In the genomic region with DNA sequence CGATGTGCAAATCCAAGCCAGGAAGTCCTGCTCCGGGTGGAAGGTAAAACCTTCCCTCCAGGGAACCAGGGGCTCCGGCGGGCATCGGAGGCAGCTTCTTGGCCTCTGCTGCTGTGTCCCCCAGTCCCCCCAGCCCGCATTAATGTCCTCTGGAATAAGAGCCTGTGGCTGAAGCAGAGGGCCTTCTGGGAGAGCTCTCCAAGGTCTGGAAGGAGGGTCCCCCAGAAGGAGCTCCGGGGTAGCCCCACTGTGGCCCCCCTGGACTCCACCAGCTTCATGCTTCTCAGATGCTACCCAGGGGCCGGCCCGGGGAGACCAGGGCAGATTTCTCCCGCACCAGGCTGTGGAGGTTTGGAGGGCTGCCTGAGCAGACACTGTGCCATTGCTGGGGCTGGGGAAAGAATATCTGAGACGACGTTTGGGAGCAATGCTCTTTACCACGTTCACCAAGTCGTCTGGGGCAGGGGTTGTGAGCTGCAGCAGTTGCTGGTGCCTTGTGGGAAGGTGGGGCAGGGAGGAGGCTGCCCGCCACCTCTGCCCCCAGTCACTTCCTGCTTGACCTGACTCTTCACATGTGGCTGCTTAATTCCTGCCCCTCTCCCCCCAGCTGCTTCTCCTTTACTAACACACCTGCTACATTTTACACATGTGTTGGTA, we compare ENCODE assay signal across 12 cellular contexts. TPM values are rescaled to one million over a fixed set of nuclear protein-coding genes. Genes with fewer than 3 reads are reported as not detected.
DNase-seq lines count a peak whose midpoint lies in the region; ATAC-seq and TF ChIP-seq lines count a peak whose summit lies in the region.
"Had no signal": no experiment of that assay in that cellular context is flagged by ENCODE, and none has a peak within 500 bp of the region (broad histone marks: within the 10 kb centered on the region; RNA-seq: fewer than 3 reads in every experiment).

No MANE protein-coding gene starts in this region.

- no peak overlapping the region for H3K27ac ChIP-seq in CD8-positive, alpha-beta memory T cell (ENCODE audit: low read depth, low read length)
- no peak overlapping the region for H3K27ac ChIP-seq in right lobe of liver
- H3K27ac ChIP-seq: body of pancreas had no signal

- H3K4me1 Mint-ChIP-seq in CD8-positive, alpha-beta memory T cell: peaks cover 44 to 60% (median 47%) of the 10 kb centered on the region in 3 donors
- peaks cover 20% of the 10 kb centered on the region for H3K4me1 Mint-ChIP-seq in T-helper 2 cell treated with Interferon-gamma antibody and Interleukin-4, amounts not matched to agents 5 μg/mL and 100 μg/mL, for 36 hours (ENCODE audit: low read depth)
- no peaks in the 10 kb centered on the region for H3K4me1 Mint-ChIP-seq in Caco-2 (ENCODE audit: low read depth, unreplicated experiment)

- no TSS peak for BruUV-seq in Caco-2 (replicated peaks; lab: Mats Ljungman, UMichigan)

- no peaks in the 10 kb centered on the region for H3K36me3 ChIP-seq in CD8-positive, alpha-beta memory T cell (ENCODE audit: insufficient read depth, low read length)
- H3K36me3 ChIP-seq in right lobe of liver (no peaks in the 10 kb centered on the region), Caco-2 (ENCODE audit: control insufficient read depth, insufficient read depth, low read length) (no peaks in the 10 kb centered on the region; the same call in 1 of the 2 replicates)

- WGBS in right lobe of liver (ENCODE audit: insufficient coverage, low coverage, low lambda C conversion rate, missing lambda C conversion rate): 63% methylated on average over 1 of the region's 15 CpGs

- CTCF ChIA-PET in CD8-positive, alpha-beta memory T cell (lab: Charles Lee): interaction anchor here (0.5 kb wide), 1 partner anchor 176 kb away, joined by 3 read pairs; a partner anchor contains a TSS
- CTCF ChIA-PET in Caco-2 (lab: Charles Lee): no interaction called here

- no peaks in the 10 kb centered on the region for H3K9me3 ChIP-seq in CD8-positive, alpha-beta memory T cell (ENCODE audit: low read length)
- no peaks in the 10 kb centered on the region for H3K9me3 ChIP-seq in right lobe of liver
- no peaks in the 10 kb centered on the region for H3K9me3 ChIP-seq in Caco-2
- H3K9me3 ChIP-seq: body of pancreas had no signal

- H3K27ac Mint-ChIP-seq in CD8-positive, alpha-beta memory T cell: peak overlapping the region; percentile 66 to 94 (median 92)
- peak overlapping the region; percentile 67 for H3K27ac Mint-ChIP-seq in T-helper 2 cell treated with Interferon-gamma antibody and Interleukin-4, amounts not matched to agents 5 μg/mL and 100 μg/mL, for 36 hours
- no peak overlapping the region for H3K27ac Mint-ChIP-seq in Caco-2 (ENCODE audit: unreplicated experiment)

- DNase-seq in CD8-positive, alpha-beta memory T cell: peak in 3 of 5 donors; percentile 24 to 60 (median 52)
- no peak for DNase-seq in T-helper 2 cell treated with Interferon-gamma antibody and Interleukin-4, amounts not matched to agents 5 μg/mL and 100 μg/mL, for 36 hours (ENCODE audit: low spot score)
- DNase-seq in right lobe of liver (no peak), Caco-2 (no peak), SHP77 treated with DMSO at 0.1 percent for 48 hours (lab: John Stamatoyannopoulos, UW) (no peak)
- DNase-seq: body of pancreas, head of caudate nucleus, NCI-H510A had no signal

- H3K4me1 ChIP-seq in CD8-positive, alpha-beta memory T cell (ENCODE audit: insufficient read depth, low read length): peaks cover 52% of the 10 kb centered on the region
- no peaks in the 10 kb centered on the region for H3K4me1 ChIP-seq in right lobe of liver
- H3K4me1 ChIP-seq in Caco-2: no peaks in the 10 kb centered on the region
- H3K4me1 ChIP-seq: body of pancreas had no signal

- TF ChIP-seq CTCF in right lobe of liver (IDR thresholded peaks at IDR 0.05): no peak
- TF ChIP-seq CTCF in Caco-2 (IDR thresholded peaks at IDR 0.05; ENCODE audit: insufficient read depth in 1 of 2, low read depth in 1 of 2, low read length in 1 of 2, severe bottlenecking in 1 of 2, unreplicated experiment in 1 of 2): no peak

- peak overlapping the region; percentile 72 to 83 (median 78) for H3K4me3 Mint-ChIP-seq in CD8-positive, alpha-beta memory T cell
- H3K4me3 Mint-ChIP-seq in T-helper 2 cell treated with Interferon-gamma antibody and Interleukin-4, amounts not matched to agents 5 μg/mL and 100 μg/mL, for 36 hours: peak overlapping the region; percentile 41
- no peak overlapping the region for H3K4me3 Mint-ChIP-seq in Caco-2 (ENCODE audit: unreplicated experiment)

- intact Hi-C loops in right lobe of liver (cut with DNase I): no loop called here
- intact Hi-C loops in Caco-2 (cut with micrococcal nuclease; ENCODE audit: unreplicated experiment): no loop called here

- no peaks in the 10 kb centered on the region for H3K9me3 Mint-ChIP-seq in CD8-positive, alpha-beta memory T cell
- H3K9me3 Mint-ChIP-seq in T-helper 2 cell treated with Interferon-gamma antibody and Interleukin-4, amounts not matched to agents 5 μg/mL and 100 μg/mL, for 36 hours: no peaks in the 10 kb centered on the region
- H3K9me3 Mint-ChIP-seq in Caco-2 (ENCODE audit: unreplicated experiment): no peaks in the 10 kb centered on the region

- H3K27me3 ChIP-seq in CD8-positive, alpha-beta memory T cell (ENCODE audit: insufficient read depth, low read length, poor library complexity, severe bottlenecking): no peaks in the 10 kb centered on the region
- H3K27me3 ChIP-seq in right lobe of liver: no peaks in the 10 kb centered on the region
- H3K27me3 ChIP-seq in Caco-2 (replicated peaks; ENCODE audit: control insufficient read depth, insufficient read depth, low read length): no peaks in the 10 kb centered on the region
- H3K27me3 ChIP-seq: body of pancreas had no signal

- H3K27me3 Mint-ChIP-seq in CD8-positive, alpha-beta memory T cell: peaks cover 0 to 1% of the 10 kb centered on the region in 2 donors
- H3K27me3 Mint-ChIP-seq in T-helper 2 cell treated with Interferon-gamma antibody and Interleukin-4, amounts not matched to agents 5 μg/mL and 100 μg/mL, for 36 hours (ENCODE audit: low read depth): peaks cover 9% of the 10 kb centered on the region
- no peaks in the 10 kb centered on the region for H3K27me3 Mint-ChIP-seq in Caco-2 (ENCODE audit: insufficient read depth, unreplicated experiment)

- ATAC-seq in GM19452 (IDR thresholded peaks at IDR 0.05; ENCODE audit: unreplicated experiment) (peak; percentile 59), right lobe of liver (peak in 3 of 4 donors; percentile 26 to 34 (median 28)), HG03457 (IDR thresholded peaks at IDR 0.05; ENCODE audit: unreplicated experiment) (no peak), HG03442 (IDR thresholded peaks at IDR 0.05; ENCODE audit: unreplicated experiment) (no peak)
- ATAC-seq: body of pancreas, SK-N-SH treated with all-trans-retinoic acid at 6 μM for 48 hours had no signal

- TF ChIP-seq POLR2A in right lobe of liver (IDR thresholded peaks at IDR 0.05): no peak

- POLR2A ChIA-PET in CD8-positive, alpha-beta memory T cell (lab: Charles Lee): interaction anchor here (0.9 kb wide), 1 partner anchor 9 kb away, joined by 3 read pairs; a partner anchor contains a TSS
- POLR2A ChIA-PET in Caco-2 (lab: Charles Lee): no interaction called here

- H3K36me3 Mint-ChIP-seq in CD8-positive, alpha-beta memory T cell: peaks cover 4 to 15% (median 5%) of the 10 kb centered on the region in 3 donors
- H3K36me3 Mint-ChIP-seq in T-helper 2 cell treated with Interferon-gamma antibody and Interleukin-4, amounts not matched to agents 5 μg/mL and 100 μg/mL, for 36 hours (ENCODE audit: low read depth): no peaks in the 10 kb centered on the region
- H3K36me3 Mint-ChIP-seq in Caco-2 (ENCODE audit: insufficient read depth, unreplicated experiment): no peaks in the 10 kb centered on the region

- peak overlapping the region; percentile 47 for H3K4me3 ChIP-seq in CD8-positive, alpha-beta memory T cell (ENCODE audit: low read length)
- no peak overlapping the region for H3K4me3 ChIP-seq in right lobe of liver
- no peak overlapping the region for H3K4me3 ChIP-seq in Caco-2 (ENCODE audit: low read depth, low read length)
- H3K4me3 ChIP-seq: body of pancreas had no signal

RNA-seq across cellular contexts. Expression of a gene that starts 8.3 kb away (rescaled TPM):
- 1 to 10 TPM; 3.5 to 4.5 TPM for total RNA-seq in CD8-positive, alpha-beta memory T cell
- 11.2 TPM for polyA plus RNA-seq in CD8-positive, alpha-beta memory T cell
- total RNA-seq in right lobe of liver (under 1 TPM; 0.20 to 0.98 (median 0.37) TPM), Caco-2 (2022) (10.1 and 12.3 TPM in 2 replicates)

RNA-seq across cellular contexts. Expression of a gene that starts 13.4 kb away (rescaled TPM):
- 10 to 100 TPM; 26.5 TPM for total RNA-seq in CD8-positive, alpha-beta memory T cell
- 5.2 TPM for polyA plus RNA-seq in CD8-positive, alpha-beta memory T cell
- total RNA-seq in right lobe of liver (10 to 100 TPM in 4 of 6 experiments, 1 to 10 TPM in 2; 9.5 to 25.1 (median 15.2) TPM), Caco-2 (2022) (34.1 and 34.3 TPM in 2 replicates)

RNA-seq across cellular contexts. Expression of a gene that starts 33.9 kb away (rescaled TPM):
- total RNA-seq in CD8-positive, alpha-beta memory T cell: 10 to 100 TPM; 45.8 to 47.3 TPM
- 46.9 TPM for polyA plus RNA-seq in CD8-positive, alpha-beta memory T cell
- total RNA-seq in right lobe of liver (10 to 100 TPM; 10.2 to 16.6 (median 14.0) TPM), Caco-2 (2022) (24.7 and 29.6 TPM in 2 replicates)

RNA-seq across cellular contexts. Expression of a gene that starts 46.5 kb away (rescaled TPM):
- total RNA-seq in CD8-positive, alpha-beta memory T cell: 10 to 100 TPM; 31.6 to 34.9 TPM
- 57.6 TPM for polyA plus RNA-seq in CD8-positive, alpha-beta memory T cell
- total RNA-seq in right lobe of liver (10 to 100 TPM; 27.9 to 48.5 (median 36.9) TPM), Caco-2 (2022) (69.9 and 78.9 TPM in 2 replicates)

Comparison
In these comparisons a context has a peak if more than half of its experiments do, and no peak if none do; other contexts are left out.
1. DNase-seq: peak in CD8-positive, alpha-beta memory T cell (3 of 5); none in T-helper 2 cell treated with Interferon-gamma antibody and Interleukin-4, amounts not matched to agents 5 μg/mL and 100 μg/mL, for 36 hours (single experiment), right lobe of liver (0 of 3), Caco-2 (0 of 2) and SHP77 treated with DMSO at 0.1 percent for 48 hours (single experiment).
2. ATAC-seq: peak in GM19452 (single experiment) and right lobe of liver (3 of 4); none in HG03457 (single experiment) and HG03442 (single experiment).